ENCODE assay signal across 8 cellular contexts in the genomic region with DNA sequence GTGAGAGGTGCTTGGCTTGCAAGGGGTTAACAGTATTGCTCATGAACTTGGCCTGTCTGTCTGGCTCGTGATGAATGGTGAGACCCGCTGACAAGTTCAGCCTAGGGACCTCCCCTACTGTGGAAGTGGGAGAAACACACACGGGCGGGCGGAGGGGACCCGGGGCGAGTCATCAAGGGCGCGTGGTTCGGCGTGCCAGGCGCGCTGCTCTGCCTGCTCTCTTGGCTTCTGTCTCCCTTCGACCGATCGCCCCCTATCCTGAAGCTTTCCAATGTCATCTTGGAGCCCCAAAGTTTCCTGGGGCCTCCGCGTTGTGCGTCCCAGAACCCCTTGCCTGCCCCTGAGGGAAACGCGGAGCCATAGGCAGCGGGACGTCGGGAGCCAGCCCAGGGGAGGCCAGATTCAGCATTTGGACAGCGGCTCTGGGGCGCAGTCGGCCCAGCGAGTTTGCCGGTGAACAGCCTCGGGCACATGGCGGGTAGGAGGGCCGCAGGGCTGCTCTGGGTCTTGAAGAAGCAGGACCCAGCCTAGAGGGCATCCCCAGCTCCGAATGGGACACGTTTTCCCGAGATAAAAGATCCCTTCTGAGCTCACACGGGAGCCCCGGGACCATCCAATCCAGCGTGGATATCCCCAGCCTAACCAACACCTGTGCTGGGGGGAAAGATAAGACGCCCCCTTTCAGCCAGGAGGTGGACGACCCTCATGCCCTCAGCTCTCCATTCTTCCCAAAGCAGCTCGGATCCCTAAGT. TPM values are rescaled to one million over a fixed set of nuclear protein-coding genes. Genes with fewer than 3 reads are reported as not detected.
DNase-seq lines count a peak whose midpoint lies in the region; ATAC-seq and TF ChIP-seq lines count a peak whose summit lies in the region.

No MANE protein-coding gene starts in this region.

- DNase-seq in BE2C: peak; percentile 78
- peak; percentile 99 for DNase-seq in HuH-7 (ENCODE audit: low spot score)
- DNase-seq in T-helper 1 cell: peak in 4 of 5 donors; percentile 28 to 52 (median 48)
- peak; percentile 19 for DNase-seq in amniotic stem cell (lab: John Stamatoyannopoulos, UW)
- DNase-seq in iPS-NIHi7 (ENCODE audit: extremely low spot score): peak; percentile 91
- DNase-seq in stimulated activated CD4-positive, alpha-beta T cell treated with anti-CD3 and anti-CD28 coated beads, Interleukin-1b, Interleukin-23, amount 100 ng/mL, for 4 hours (ENCODE audit: low read depth in 2 of 2): peak; percentile 43 to 53
- DNase-seq in cerebellar nuclear complex (lab: John Stamatoyannopoulos, UW): no peak

- no peak for TF ChIP-seq CTCF in BE2C (IDR thresholded peaks at IDR 0.05; ENCODE audit: low read depth, low read length)

- peaks cover 19% of the 10 kb centered on the region for H3K4me1 ChIP-seq in BE2C

- H3K27me3 ChIP-seq in BE2C: peaks cover 4% of the 10 kb centered on the region; the same call in 1 of the 2 replicates

- H3K9me3 ChIP-seq in BE2C: no peaks in the 10 kb centered on the region

- H3K4me3 ChIP-seq in BE2C (ENCODE audit: low read depth, low read length): peak overlapping the region; percentile 92

- ATAC-seq in GM21619 (IDR thresholded peaks at IDR 0.05; ENCODE audit: unreplicated experiment): no peak

- peaks cover 4% of the 10 kb centered on the region for H3K36me3 ChIP-seq in BE2C

RNA-seq across cellular contexts. Expression of a gene that starts 27.0 kb away (rescaled TPM):
- polyA plus RNA-seq in BE2C (2012; ENCODE audit: insufficient read depth, insufficient read length, low read depth): 101 TPM

Comparison
In these comparisons a context has a peak if more than half of its experiments do, and no peak if none do; other contexts are left out.
1. DNase-seq: peak in BE2C (single experiment), HuH-7 (single experiment), T-helper 1 cell (4 of 5), amniotic stem cell (single experiment), iPS-NIHi7 (single experiment) and stimulated activated CD4-positive, alpha-beta T cell treated with anti-CD3 and anti-CD28 coated beads, Interleukin-1b, Interleukin-23, amount 100 ng/mL, for 4 hours (2 of 2); none in cerebellar nuclear complex (0 of 2).